ENCODE assay signal across 9 cellular contexts in genomic region chr10:133160813-133161471, GRCh38. TPM values are rescaled to one million over a fixed set of nuclear protein-coding genes. Genes with fewer than 3 reads are reported as not detected.
DNase-seq lines count a peak whose midpoint lies in the region; ATAC-seq and TF ChIP-seq lines count a peak whose summit lies in the region.
"Had no signal": no experiment of that assay in that cellular context is flagged by ENCODE, and none has a peak within 500 bp of the region (broad histone marks: within the 10 kb centered on the region; RNA-seq: fewer than 3 reads in every experiment).

No MANE protein-coding gene starts in this region.

- no peaks in the 10 kb centered on the region for H3K4me1 Mint-ChIP-seq in CD4-positive, alpha-beta T cell (ENCODE audit: low read depth)
- peaks cover 0 to 4% (median 0%) of the 10 kb centered on the region in 3 donors for H3K4me1 Mint-ChIP-seq in T-cell

- WGBS in psoas muscle, 3 donors, result 3 to 9% (median 3%) methylated on average over 13 to 29 of the region's 29 CpGs

- H3K4me1 ChIP-seq in left ventricle myocardium inferior (peaks cover 15% of the 10 kb centered on the region), psoas muscle (peaks cover 9% of the 10 kb centered on the region), foreskin keratinocyte (no peaks in the 10 kb centered on the region)

- intact Hi-C loops in CD4-positive, alpha-beta T cell (cut with DNase I, micrococcal nuclease), result no loop called here
- intact Hi-C loops in left ventricle myocardium inferior (cut with micrococcal nuclease) (no loop called here), psoas muscle (cut with DNase I) (no loop called here)

- TF ChIP-seq CTCF in CD4-positive, alpha-beta T cell (IDR thresholded peaks at IDR 0.05), result no peak
- TF ChIP-seq CTCF in left ventricle myocardium inferior (IDR thresholded peaks at IDR 0.05; ENCODE audit: borderline replicate concordance) (no peak), psoas muscle (IDR thresholded peaks at IDR 0.05) (no peak), foreskin keratinocyte (conservative IDR thresholded peaks at IDR 0.05) (no peak)

- H3K27me3 Mint-ChIP-seq in CD4-positive, alpha-beta T cell, result peaks cover 29% of the 10 kb centered on the region
- H3K27me3 Mint-ChIP-seq in T-cell, result peaks cover 9 to 35% of the 10 kb centered on the region in 2 donors

- H3K36me3 Mint-ChIP-seq in CD4-positive, alpha-beta T cell (ENCODE audit: low read depth), result no peaks in the 10 kb centered on the region
- no peaks in the 10 kb centered on the region for H3K36me3 Mint-ChIP-seq in T-cell

- CTCF ChIA-PET in CD4-positive, alpha-beta T cell (lab: Charles Lee), result no interaction called here
- CTCF ChIA-PET in T-cell (lab: Charles Lee), result no interaction called here

- H3K4me3 Mint-ChIP-seq in CD4-positive, alpha-beta T cell, result peak overlapping the region; percentile 45
- H3K4me3 Mint-ChIP-seq in T-cell, result peak overlapping the region; percentile 28 to 48 (median 39)

- H3K9me3 Mint-ChIP-seq in CD4-positive, alpha-beta T cell, result no peaks in the 10 kb centered on the region
- H3K9me3 Mint-ChIP-seq in T-cell, result no peaks in the 10 kb centered on the region

- no peaks in the 10 kb centered on the region for H3K9me3 ChIP-seq in CD4-positive, alpha-beta T cell (ENCODE audit: control insufficient read depth, low read length)
- H3K9me3 ChIP-seq in left ventricle myocardium inferior (replicated peaks), result no peaks in the 10 kb centered on the region
- H3K9me3 ChIP-seq in psoas muscle, result no peaks in the 10 kb centered on the region

- DNase-seq in CD4-positive, alpha-beta T cell, result no peak
- DNase-seq in T-cell (no peak), left ventricle myocardium inferior (no peak), psoas muscle (no peak), foreskin keratinocyte (no peak)
- DNase-seq: NCI-H82 had no signal

- no peak overlapping the region for H3K27ac Mint-ChIP-seq in CD4-positive, alpha-beta T cell
- H3K27ac Mint-ChIP-seq in T-cell, result no peak overlapping the region

- H3K27me3 ChIP-seq in CD4-positive, alpha-beta T cell (ENCODE audit: control insufficient read depth, insufficient read depth, low read length), result peaks cover 31% of the 10 kb centered on the region
- peaks cover 84% of the 10 kb centered on the region for H3K27me3 ChIP-seq in left ventricle myocardium inferior (ENCODE audit: low read depth)
- peaks cover 0 to 72% (median 36%) of the 10 kb centered on the region in 3 donors for H3K27me3 ChIP-seq in psoas muscle (ENCODE audit: insufficient read depth in 3 of 3, low read length in 2 of 3)
- H3K27me3 ChIP-seq in foreskin keratinocyte, result peaks cover 26% of the 10 kb centered on the region

- no peak for ATAC-seq in CD4-positive, alpha-beta T cell (ENCODE audit: poor library complexity)
- no peak for ATAC-seq in T-cell (replicated peaks in 1 of 4)
- ATAC-seq in psoas muscle, result no peak
- ATAC-seq in GM19452 (IDR thresholded peaks at IDR 0.05; ENCODE audit: unreplicated experiment), result no peak
- no peak for ATAC-seq in foreskin keratinocyte
- no peak for ATAC-seq in GM18519 (IDR thresholded peaks at IDR 0.05; ENCODE audit: low FRiP score, unreplicated experiment)
- no peak for ATAC-seq in GM19023 (IDR thresholded peaks at IDR 0.05; ENCODE audit: unreplicated experiment)

- H3K36me3 ChIP-seq in left ventricle myocardium inferior (no peaks in the 10 kb centered on the region), psoas muscle (ENCODE audit: insufficient read depth in 1 of 2, low read depth in 1 of 2) (no peaks in the 10 kb centered on the region)

- H3K4me3 ChIP-seq in left ventricle myocardium inferior, result peak overlapping the region; percentile 63
- peak overlapping the region; percentile 50 for H3K4me3 ChIP-seq in psoas muscle

- POLR2A ChIA-PET in CD4-positive, alpha-beta T cell (lab: Charles Lee), result no interaction called here
- POLR2A ChIA-PET in T-cell (lab: Charles Lee), result no interaction called here

- no peak overlapping the region for H3K27ac ChIP-seq in CD4-positive, alpha-beta T cell (ENCODE audit: low read depth, low read length)
- H3K27ac ChIP-seq in left ventricle myocardium inferior (replicated peaks), result no peak overlapping the region
- no peak overlapping the region for H3K27ac ChIP-seq in psoas muscle
- no peak overlapping the region for H3K27ac ChIP-seq in foreskin keratinocyte

RNA-seq across cellular contexts. Expression of gene KNDC1, which starts 0.9 kb away (rescaled TPM):
- not detected for total RNA-seq in CD4-positive, alpha-beta T cell
- total RNA-seq in T-cell, result 1 to 10 TPM in 1 of 5 donors, under 1 TPM in 4; 0.09 to 1.2 (median 0.35) TPM
- total RNA-seq in left ventricle myocardium inferior, result 0.11 TPM
- under 1 TPM in 1 of 4 donors, not detected in 3; 0.10 TPM for total RNA-seq in psoas muscle
- under 1 TPM in 2 of 3 donors, not detected in 1; under 0.01 to 0.01 TPM for polyA plus RNA-seq in psoas muscle
- 0.03 and 0.04 TPM in 2 replicates for total RNA-seq in foreskin keratinocyte
- 0.04 TPM in 1 of 2 replicates, not detected in the other for polyA plus RNA-seq in foreskin keratinocyte
